ENCODE assay signal across 6 cellular contexts in the genomic region with DNA sequence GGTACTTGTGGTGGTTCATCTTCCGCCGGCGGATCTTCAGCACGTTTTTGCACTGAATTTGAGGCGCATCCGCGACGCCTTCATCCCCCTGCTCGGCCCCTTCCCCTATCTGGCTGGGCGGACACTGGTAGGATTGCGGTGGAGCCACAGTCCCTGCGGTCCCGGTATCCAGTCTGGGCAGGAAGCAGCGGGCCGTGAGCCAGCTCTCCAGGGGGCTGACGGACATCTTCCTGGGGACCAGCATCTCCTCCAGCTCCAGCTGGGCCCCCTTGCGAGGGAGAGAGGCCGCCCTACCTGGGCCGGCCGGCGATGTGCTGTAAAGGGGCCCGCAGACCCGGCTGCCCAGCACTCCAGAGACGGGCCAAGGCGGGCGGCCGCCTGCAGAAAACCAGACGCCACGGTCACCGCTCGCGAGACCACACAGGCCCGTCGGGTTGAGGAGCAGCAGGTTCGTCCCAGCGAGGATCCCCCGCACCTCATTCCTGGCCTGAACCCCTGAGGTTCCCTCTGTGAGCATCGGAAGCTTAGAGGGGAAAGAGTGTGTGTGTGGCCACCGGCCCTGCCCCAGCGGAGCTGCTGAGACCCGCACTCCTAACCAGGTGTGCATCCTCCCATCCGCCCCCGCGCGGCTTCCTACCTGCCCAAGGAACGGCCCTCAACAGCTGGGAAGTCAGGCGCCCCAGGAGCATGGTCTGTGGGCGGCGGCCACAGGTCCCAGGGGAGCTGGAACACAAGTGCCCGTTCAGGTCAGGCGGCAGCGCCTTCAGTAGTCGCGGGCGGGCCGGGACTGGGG. TPM values are rescaled to one million over a fixed set of nuclear protein-coding genes. Genes with fewer than 3 reads are reported as not detected.
DNase-seq lines count a peak whose midpoint lies in the region; ATAC-seq and TF ChIP-seq lines count a peak whose summit lies in the region.

No MANE protein-coding gene starts in this region.

- peak overlapping the region; percentile 90 for H3K9ac ChIP-seq in OCI-LY3 (ENCODE audit: low read length)

- peaks cover 3% of the 10 kb centered on the region for H3K27me3 Mint-ChIP-seq in type B pancreatic cell

- H3K36me3 Mint-ChIP-seq in type B pancreatic cell, result peaks cover 4% of the 10 kb centered on the region

- H3K4me1 ChIP-seq in OCI-LY3 (ENCODE audit: low read length) (peaks cover 23% of the 10 kb centered on the region), left ventricle myocardium inferior (peaks cover 47% of the 10 kb centered on the region)

- H4K20me1 ChIP-seq in OCI-LY3 (ENCODE audit: insufficient read depth, low read length), result no peaks in the 10 kb centered on the region

- peak overlapping the region; percentile 97 for H3K4me3 Mint-ChIP-seq in type B pancreatic cell

- no peak overlapping the region for H3K27ac Mint-ChIP-seq in type B pancreatic cell

- no peak overlapping the region for H2AFZ ChIP-seq in OCI-LY3 (ENCODE audit: low read depth, low read length)

- intact Hi-C loops in left ventricle myocardium inferior (cut with micrococcal nuclease), result no loop called here

- peak overlapping the region; percentile 64 for H3K4me2 ChIP-seq in OCI-LY3 (ENCODE audit: low read length)

- H3K4me3 ChIP-seq in OCI-LY3 (ENCODE audit: low read length), result peak overlapping the region; percentile 92
- peak overlapping the region; percentile 100 for H3K4me3 ChIP-seq in left ventricle myocardium inferior

- DNase-seq in left ventricle myocardium inferior, result no peak
- DNase-seq in type B pancreatic cell (ENCODE audit: extremely low spot score, unreplicated experiment), result peak; percentile 72
- no peak for DNase-seq in stimulated activated CD4-positive, alpha-beta T cell treated with anti-CD3 and anti-CD28 coated beads, Interleukin-12 subunit alpha, Interleukin-12 subunit beta, amount 100 ng/mL, for 4 hours
- DNase-seq in NK-92 treated with Interleukin-12 subunit alpha and Interleukin-12 subunit beta, amount 100 ng/mL, for 24 hours (lab: John Stamatoyannopoulos, UW), result no peak

- peak; percentile 6 for ATAC-seq in GM19372 (IDR thresholded peaks at IDR 0.05; ENCODE audit: low read depth, unreplicated experiment)

- TF ChIP-seq CTCF in OCI-LY3 (IDR thresholded peaks at IDR 0.05; ENCODE audit: low read depth, low read length) (no peak), left ventricle myocardium inferior (IDR thresholded peaks at IDR 0.05; ENCODE audit: borderline replicate concordance) (no peak), type B pancreatic cell (conservative IDR thresholded peaks at IDR 0.05) (no peak)

- H3K27me3 ChIP-seq in OCI-LY3 (ENCODE audit: low read depth, low read length) (no peaks in the 10 kb centered on the region), left ventricle myocardium inferior (ENCODE audit: low read depth) (no peaks in the 10 kb centered on the region)

- peak overlapping the region; percentile 74 for H3K27ac ChIP-seq in OCI-LY3 (ENCODE audit: low read length)
- H3K27ac ChIP-seq in left ventricle myocardium inferior (replicated peaks), result peak overlapping the region; percentile 99

- H3K36me3 ChIP-seq in OCI-LY3 (replicated peaks; ENCODE audit: low read depth, low read length) (peaks cover 16% of the 10 kb centered on the region), left ventricle myocardium inferior (peaks cover 11% of the 10 kb centered on the region)

- peaks cover 4% of the 10 kb centered on the region for H3K4me1 Mint-ChIP-seq in type B pancreatic cell (ENCODE audit: unreplicated experiment)

- peaks cover 36% of the 10 kb centered on the region for H3K79me2 ChIP-seq in OCI-LY3 (ENCODE audit: low read length)

- H3K9me3 ChIP-seq in OCI-LY3 (ENCODE audit: insufficient read depth, low read length) (no peaks in the 10 kb centered on the region), left ventricle myocardium inferior (replicated peaks) (no peaks in the 10 kb centered on the region)

- H3K9me3 Mint-ChIP-seq in type B pancreatic cell, result no peaks in the 10 kb centered on the region

RNA-seq across cellular contexts. Expression of gene AURKAIP1, which starts 0.7 kb away (rescaled TPM):
- total RNA-seq in left ventricle myocardium inferior, result 219 TPM
- total RNA-seq in type B pancreatic cell (ENCODE audit: low replicate concordance), result 122 and 143 TPM in 2 replicates

RNA-seq across cellular contexts. Expression of gene MXRA8, which starts 15.9 kb away (rescaled TPM):
- 20.2 TPM for total RNA-seq in left ventricle myocardium inferior
- total RNA-seq in type B pancreatic cell (ENCODE audit: low replicate concordance), result 17.6 and 78.1 TPM in 2 replicates

RNA-seq across cellular contexts. Expression of gene CCNL2, which starts 24.9 kb away (rescaled TPM):
- total RNA-seq in left ventricle myocardium inferior (46.1 TPM), type B pancreatic cell (ENCODE audit: low replicate concordance) (194 and 298 TPM in 2 replicates)

RNA-seq across cellular contexts. Expression of gene DVL1, which starts 25.0 kb away (rescaled TPM):
- total RNA-seq in left ventricle myocardium inferior (93.0 TPM), type B pancreatic cell (ENCODE audit: low replicate concordance) (62.8 and 63.5 TPM in 2 replicates)

RNA-seq across cellular contexts. Expression of gene MRPL20, which starts 32.8 kb away (rescaled TPM):
- total RNA-seq in left ventricle myocardium inferior (135 TPM), type B pancreatic cell (ENCODE audit: low replicate concordance) (98.9 and 108 TPM in 2 replicates)
